Comparison of ENCODE assay signal across 8 cellular contexts in the genomic region with DNA sequence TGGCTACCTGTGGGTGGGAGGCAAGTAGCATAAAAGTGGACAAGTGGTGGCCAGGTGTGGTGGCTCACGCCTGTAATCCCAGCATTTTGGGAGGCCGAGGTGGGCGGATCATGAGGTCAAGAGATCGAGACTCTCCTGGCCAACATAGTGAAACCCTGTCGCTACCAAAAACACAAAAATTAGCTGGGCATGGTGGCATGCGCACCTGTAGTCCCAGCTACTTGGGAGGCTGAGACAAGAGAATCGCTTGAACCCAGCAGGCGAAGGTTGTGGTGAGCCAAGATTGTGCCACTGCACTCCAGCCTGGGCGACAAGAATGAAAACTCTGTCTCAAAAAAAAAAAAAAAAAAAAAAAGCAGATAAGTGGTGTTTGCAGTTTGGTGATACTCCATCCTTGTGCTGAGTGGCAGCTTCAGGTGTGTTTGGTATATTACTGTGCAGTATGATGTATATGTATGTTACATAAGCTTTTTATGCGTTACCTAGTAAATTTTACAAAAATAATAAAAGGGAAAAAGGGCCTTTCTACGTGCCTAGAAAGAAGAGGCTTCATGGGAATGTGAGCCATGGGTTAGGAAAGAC. TPM values are rescaled to one million over a fixed set of nuclear protein-coding genes. Genes with fewer than 3 reads are reported as not detected.
A peak's percentile ranks its signal among the peaks of the same experiment; 100 is the strongest.
DNase-seq lines count a peak whose midpoint lies in the region; ATAC-seq and TF ChIP-seq lines count a peak whose summit lies in the region.

No MANE protein-coding gene starts in this region.

- no peak overlapping the region for H3K27ac Mint-ChIP-seq in nephron progenitor cell

- no peak overlapping the region for H3K4me3 ChIP-seq in mammary epithelial cell (replicated peaks in 1 of 3; ENCODE audit: insufficient read depth in 1 of 3, low read depth in 2 of 3, low read length in 3 of 3)
- H3K4me3 ChIP-seq in parathyroid adenoma (ENCODE audit: low read depth, low read length), result no peak overlapping the region

- peaks cover 28% of the 10 kb centered on the region for H3K4me1 Mint-ChIP-seq in nephron progenitor cell

- DNase-seq in mammary epithelial cell (no peak), nephron progenitor cell (no peak), GM13976 (ENCODE audit: low spot score) (no peak), MV-4-11 (lab: John Stamatoyannopoulos, UW) (no peak)

- dilution Hi-C loops in mammary epithelial cell (cut with HindIII; ENCODE audit: low sequenced_read_pairs), result loop anchor here (5.0 kb wide), 2 partner anchors 37 to 92 kb away; no protein-coding TSS in a partner anchor

- in situ Hi-C loops in mammary epithelial cell (cut with MboI; ENCODE audit: low sequenced_read_pairs in 2 of 2) (loop anchor here (5.0 to 10.0 kb wide), 2 partner anchors 97 to 105 kb away; partner anchors contain the start of genes CSHL1 (in 1 of the 2) and GH1 (in 1 of the 2)), GM13976 (cut with MboI; ENCODE audit: low sequenced_read_pairs, unreplicated experiment) (loop anchor here (5.0 to 10.0 kb wide), 2 partner anchors 105 to 123 kb away; partner anchors contain the start of genes CSHL1 and GH1)

- no peak overlapping the region for H3K9ac ChIP-seq in mammary epithelial cell (ENCODE audit: insufficient read depth, low read length)
- no peak overlapping the region for H3K9ac ChIP-seq in parathyroid adenoma

- intact Hi-C loops in mammary epithelial cell (cut with micrococcal nuclease), result no loop called here

- H2AFZ ChIP-seq in mammary epithelial cell (ENCODE audit: low read depth, low read length) (peak overlapping the region; percentile 20), parathyroid adenoma (no peak overlapping the region)

- TF ChIP-seq CTCF in mammary epithelial cell (conservative IDR thresholded peaks at IDR 0.05 in 1 of 2, IDR thresholded peaks at IDR 0.05 in 1 of 2; ENCODE audit: extremely low read depth in 1 of 2, insufficient read depth in 1 of 2, low read depth in 1 of 2, low read length in 2 of 2) (no peak), parathyroid adenoma (IDR thresholded peaks at IDR 0.05) (no peak), nephron progenitor cell (IDR thresholded peaks at IDR 0.05) (no peak), GM13976 (IDR thresholded peaks at IDR 0.05; ENCODE audit: borderline replicate concordance, control extremely low read depth, extremely low read depth, insufficient read depth, missing control alignments) (no peak)

- H3K79me2 ChIP-seq in mammary epithelial cell (ENCODE audit: insufficient read depth, low read length), result no peaks in the 10 kb centered on the region
- H3K79me2 ChIP-seq in parathyroid adenoma, result no peaks in the 10 kb centered on the region

- 78% methylated on average over 10 of the region's 11 CpGs for WGBS in mammary epithelial cell (ENCODE audit: low coverage, missing lambda C conversion rate)

- H4K20me1 ChIP-seq in mammary epithelial cell (ENCODE audit: insufficient read depth, low read length), result no peaks in the 10 kb centered on the region

- no TSS peak for BruUV-seq in mammary epithelial cell (replicated peaks; lab: Mats Ljungman, UMichigan)

- CTCF ChIA-PET in mammary epithelial cell (lab: Charles Lee; ENCODE audit: low non-redundant PET), result interaction anchor here (0.7 kb wide), 1 partner anchor 130 kb away, joined by 3 read pairs; no protein-coding TSS in a partner anchor

- H3K4me3 Mint-ChIP-seq in nephron progenitor cell, result no peak overlapping the region

- H3K27ac ChIP-seq in mammary epithelial cell (ENCODE audit: insufficient read depth, low read depth, low read length) (no peak overlapping the region), parathyroid adenoma (peak overlapping the region; percentile 73)

- H3K36me3 Mint-ChIP-seq in nephron progenitor cell (ENCODE audit: low read depth), result no peaks in the 10 kb centered on the region

- H3K4me2 ChIP-seq in mammary epithelial cell (ENCODE audit: insufficient read depth, low read depth, low read length), result no peak overlapping the region
- no peak overlapping the region for H3K4me2 ChIP-seq in parathyroid adenoma (ENCODE audit: low read length)

- ATAC-seq in GM18502 (IDR thresholded peaks at IDR 0.05; ENCODE audit: poor library complexity, unreplicated experiment) (peak; percentile 19), HG03175 (IDR thresholded peaks at IDR 0.05; ENCODE audit: unreplicated experiment) (peak; percentile 5), HG02678 (IDR thresholded peaks at IDR 0.05; ENCODE audit: unreplicated experiment) (no peak)

- H3K9me3 Mint-ChIP-seq in nephron progenitor cell, result no peaks in the 10 kb centered on the region

- H3K9me3 ChIP-seq in mammary epithelial cell (replicated peaks; ENCODE audit: insufficient read depth, low read length) (no peaks in the 10 kb centered on the region), parathyroid adenoma (ENCODE audit: control insufficient read depth, low read length) (no peaks in the 10 kb centered on the region)

- H3K27me3 Mint-ChIP-seq in nephron progenitor cell (ENCODE audit: low read depth, poor library complexity), result peaks cover 27% of the 10 kb centered on the region

- H3K36me3 ChIP-seq in mammary epithelial cell (ENCODE audit: insufficient read depth, low read length) (no peaks in the 10 kb centered on the region), parathyroid adenoma (ENCODE audit: control insufficient read depth, insufficient read depth, low read length) (no peaks in the 10 kb centered on the region)

- H3K4me1 ChIP-seq in mammary epithelial cell (ENCODE audit: insufficient read depth, low read length) (no peaks in the 10 kb centered on the region), parathyroid adenoma (no peaks in the 10 kb centered on the region)

- H3K27me3 ChIP-seq in mammary epithelial cell (ENCODE audit: insufficient read depth, low read length), result no peaks in the 10 kb centered on the region
- no peaks in the 10 kb centered on the region for H3K27me3 ChIP-seq in parathyroid adenoma (ENCODE audit: control insufficient read depth, insufficient read depth, low read length)

RNA-seq across cellular contexts. Expression of gene ICAM2, which starts 0.9 kb away (rescaled TPM):
- 1 to 10 TPM in 1 of 2 donors, under 1 TPM in 1; 0.49 to 2.8 TPM for total RNA-seq in mammary epithelial cell
- polyA plus RNA-seq in mammary epithelial cell, result 0.36 TPM
- not detected for polyA minus RNA-seq in mammary epithelial cell

RNA-seq across cellular contexts. Expression of gene PRR29, which starts 21.4 kb away (rescaled TPM):
- under 1 TPM; under 0.01 to 0.09 TPM for total RNA-seq in mammary epithelial cell
- polyA plus RNA-seq in mammary epithelial cell, result 0.09 TPM
- 0.31 TPM for polyA minus RNA-seq in mammary epithelial cell

RNA-seq across cellular contexts. Expression of gene SCN4A, which starts 46.9 kb away (rescaled TPM):
- total RNA-seq in mammary epithelial cell, result not detected
- polyA plus RNA-seq in mammary epithelial cell, result 0.01 TPM
- not detected for polyA minus RNA-seq in mammary epithelial cell
